Comparison of ENCODE assay signal across 1 cellular context in genomic region chr5:6760003-6760402, GRCh38.
TF ChIP-seq lines count a peak whose summit lies in the region.

No MANE protein-coding gene starts in this region.

TF ChIP-seq in WTC11, 78 proteins besides CTCF, POLR2A, EP300 and RAD21 (continued from another document):
- TF ChIP-seq ZNF425 (CRISPR knock-in tag; conservative IDR thresholded peaks at IDR 0.05), result no peak
- TF ChIP-seq SMAD4 (CRISPR knock-in tag; IDR thresholded peaks at IDR 0.05), result no peak
- no peak for TF ChIP-seq RELA (CRISPR knock-in tag; IDR thresholded peaks at IDR 0.05; ENCODE audit: borderline replicate concordance)
- no peak for TF ChIP-seq GRHL2 (CRISPR knock-in tag; IDR thresholded peaks at IDR 0.05; ENCODE audit: insufficient replicate concordance, severe bottlenecking)
- no peak for TF ChIP-seq JAZF1 (CRISPR knock-in tag; IDR thresholded peaks at IDR 0.05)
- no peak for TF ChIP-seq ZNF532 (CRISPR knock-in tag; IDR thresholded peaks at IDR 0.05; ENCODE audit: borderline replicate concordance)
